In genomic region chr1:152533327-152533938, GRCh38 we compare ENCODE assay signal across 10 cellular contexts. TPM values are rescaled to one million over a fixed set of nuclear protein-coding genes. Genes with fewer than 3 reads are reported as not detected.
A peak's percentile ranks its signal among the peaks of the same experiment; 100 is the strongest.
DNase-seq lines count a peak whose midpoint lies in the region; ATAC-seq, FAIRE-seq and TF ChIP-seq lines count a peak whose summit lies in the region.
"Had no signal": no experiment of that assay in that cellular context is flagged by ENCODE, and none has a peak within 500 bp of the region (broad histone marks: within the 10 kb centered on the region; RNA-seq: fewer than 3 reads in every experiment).

No MANE protein-coding gene starts in this region.

- intact Hi-C loops in esophagus muscularis mucosa (cut with DNase I): no loop called here

- FAIRE-seq in GM19239 (lab: Jason Lieb, UNC): peak; percentile 23

- 26% methylated on average over 7 of the region's 7 CpGs for WGBS in esophagus muscularis mucosa

- peaks cover 0 to 14% (median 0%) of the 10 kb centered on the region in 4 donors for H3K9me3 ChIP-seq in esophagus muscularis mucosa

- no peaks in the 10 kb centered on the region for H3K36me3 Mint-ChIP-seq in stimulated activated effector memory CD8-positive, alpha-beta T cell treated with anti-CD3 and anti-CD28 coated beads, Interleukin-12 subunit alpha, Interleukin-12 subunit beta, amount 100 ng/mL, for 72 hours

- ATAC-seq in stimulated activated effector memory CD8-positive, alpha-beta T cell treated with anti-CD3 and anti-CD28 coated beads, Interleukin-12 subunit alpha, Interleukin-12 subunit beta, amount 100 ng/mL, for 72 hours: no peak
- no peak for ATAC-seq in GM18517 (IDR thresholded peaks at IDR 0.05; ENCODE audit: unreplicated experiment)

- TF ChIP-seq CTCF in esophagus muscularis mucosa (IDR thresholded peaks at IDR 0.05): peak in 2 of 3 experiments; percentile 11 to 32

- no peaks in the 10 kb centered on the region for H3K36me3 ChIP-seq in esophagus muscularis mucosa

- H3K27ac Mint-ChIP-seq in stimulated activated effector memory CD8-positive, alpha-beta T cell treated with anti-CD3 and anti-CD28 coated beads, Interleukin-12 subunit alpha, Interleukin-12 subunit beta, amount 100 ng/mL, for 72 hours: no peak overlapping the region
- H3K27ac Mint-ChIP-seq: B cell had no signal

- H3K4me3 Mint-ChIP-seq in stimulated activated effector memory CD8-positive, alpha-beta T cell treated with anti-CD3 and anti-CD28 coated beads, Interleukin-12 subunit alpha, Interleukin-12 subunit beta, amount 100 ng/mL, for 72 hours: no peak overlapping the region
- H3K4me3 Mint-ChIP-seq: B cell had no signal

- no peaks in the 10 kb centered on the region for H3K4me1 ChIP-seq in esophagus muscularis mucosa

- DNase-seq in DMS79 treated with DMSO at 0.1 percent for 48 hours (lab: John Stamatoyannopoulos, UW): peak; percentile 1
- no peak for DNase-seq in DMS79 (lab: John Stamatoyannopoulos, UW)
- no peak for DNase-seq in GM19239 (ENCODE audit: insufficient read length, low spot score)
- DNase-seq in RPMI7951 (ENCODE audit: low read depth): peak; percentile 53
- DNase-seq in esophagus muscularis mucosa (ENCODE audit: extremely low spot score): no peak
- DNase-seq in stimulated activated effector memory CD8-positive, alpha-beta T cell treated with anti-CD3 and anti-CD28 coated beads, Interleukin-12 subunit alpha, Interleukin-12 subunit beta, amount 100 ng/mL, for 72 hours (ENCODE audit: low spot score in 2 of 2): peak; percentile 18 to 64
- DNase-seq in GM19238 (ENCODE audit: insufficient read length, low spot score): no peak

- H3K27me3 ChIP-seq in esophagus muscularis mucosa: peaks cover 0 to 10% (median 0%) of the 10 kb centered on the region in 4 donors

- TF ChIP-seq POLR2A in esophagus muscularis mucosa (IDR thresholded peaks at IDR 0.05; ENCODE audit: low read depth): no peak

- H3K27ac ChIP-seq in esophagus muscularis mucosa (replicated peaks in 1 of 4): no peak overlapping the region
- H3K27ac ChIP-seq: skin epidermis had no signal

- H3K4me3 ChIP-seq in esophagus muscularis mucosa: no peak overlapping the region
- H3K4me3 ChIP-seq: skin epidermis had no signal

- no peaks in the 10 kb centered on the region for H3K9me3 Mint-ChIP-seq in stimulated activated effector memory CD8-positive, alpha-beta T cell treated with anti-CD3 and anti-CD28 coated beads, Interleukin-12 subunit alpha, Interleukin-12 subunit beta, amount 100 ng/mL, for 72 hours

- no peak for TF ChIP-seq EP300 in esophagus muscularis mucosa (IDR thresholded peaks at IDR 0.05)

- H3K4me1 Mint-ChIP-seq in stimulated activated effector memory CD8-positive, alpha-beta T cell treated with anti-CD3 and anti-CD28 coated beads, Interleukin-12 subunit alpha, Interleukin-12 subunit beta, amount 100 ng/mL, for 72 hours: no peaks in the 10 kb centered on the region
- H3K4me1 Mint-ChIP-seq: B cell had no signal

RNA-seq across cellular contexts. Expression of gene CRCT1, which starts 19.2 kb away (rescaled TPM):
- total RNA-seq in RPMI7951 (2014; rRNA removed; shearing (Covaris generic)): not detected in 2 replicates
- total RNA-seq in esophagus muscularis mucosa: not detected
- total RNA-seq: B cell had no signal

RNA-seq across cellular contexts. Expression of gene LCE5A, which starts 22.8 kb away (rescaled TPM):
- total RNA-seq in RPMI7951 (2014; rRNA removed; shearing (Covaris generic)): not detected in 2 replicates
- total RNA-seq in esophagus muscularis mucosa: not detected
- total RNA-seq: B cell had no signal

RNA-seq across cellular contexts. Expression of gene LCE3E, which starts 33.1 kb away (rescaled TPM):
- total RNA-seq in RPMI7951 (2014; rRNA removed; shearing (Covaris generic)): not detected in 2 replicates
- not detected for total RNA-seq in esophagus muscularis mucosa
- total RNA-seq: B cell had no signal

RNA-seq across cellular contexts. Expression of gene LCE3D, which starts 46.9 kb away (rescaled TPM):
- total RNA-seq in RPMI7951 (2014; rRNA removed; shearing (Covaris generic)): not detected in 2 replicates
- not detected for total RNA-seq in esophagus muscularis mucosa
- total RNA-seq: B cell had no signal

Comparison
In these comparisons a context has a peak if more than half of its experiments do, and no peak if none do; other contexts are left out.
1. DNase-seq: peak in DMS79 treated with DMSO at 0.1 percent for 48 hours (single experiment), RPMI7951 (single experiment) and stimulated activated effector memory CD8-positive, alpha-beta T cell treated with anti-CD3 and anti-CD28 coated beads, Interleukin-12 subunit alpha, Interleukin-12 subunit beta, amount 100 ng/mL, for 72 hours (2 of 2); none in DMS79 (single experiment), GM19239 (single experiment), esophagus muscularis mucosa (single experiment) and GM19238 (single experiment).